18 cellular contexts compared by ENCODE assay signal in the genomic region with DNA sequence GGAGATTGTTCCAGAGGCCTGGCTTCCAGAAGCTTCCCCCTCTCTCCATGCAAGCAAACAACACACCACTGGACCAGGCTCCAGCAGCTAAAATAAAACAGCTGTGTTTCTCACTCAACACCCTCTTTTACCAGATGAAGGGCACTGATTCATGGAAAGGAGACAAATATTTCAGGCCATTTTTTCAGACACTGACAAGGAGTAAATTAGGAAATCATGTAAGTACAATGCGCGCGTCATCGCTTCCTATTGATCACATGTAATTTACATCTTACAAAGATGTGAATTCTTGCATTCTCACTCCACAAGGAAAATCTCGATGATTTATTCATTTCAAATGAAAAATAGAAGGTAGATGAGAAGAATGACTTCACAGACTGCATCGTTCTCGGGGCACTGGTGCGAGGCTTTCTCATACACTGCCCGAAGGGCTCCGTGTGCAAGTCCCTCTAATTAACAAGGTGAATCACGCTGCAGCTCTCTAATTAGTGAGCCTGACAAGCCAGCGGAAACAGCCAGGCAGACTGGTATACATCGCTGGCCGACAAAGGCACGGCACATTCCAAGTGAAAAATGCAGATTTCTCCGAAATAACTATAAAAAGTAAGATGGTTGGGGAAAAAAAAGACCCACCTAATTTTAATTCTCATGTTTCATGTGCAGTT.
DNase-seq lines count a peak whose midpoint lies in the region; ATAC-seq and TF ChIP-seq lines count a peak whose summit lies in the region.
"Had no signal": no experiment of that assay in that cellular context is flagged by ENCODE, and none has a peak within 500 bp of the region (broad histone marks: within the 10 kb centered on the region; RNA-seq: fewer than 3 reads in every experiment).

No MANE protein-coding gene starts in this region.

- H3K36me3 ChIP-seq in cardiac muscle cell, result no peaks in the 10 kb centered on the region
- H3K36me3 ChIP-seq in sigmoid colon, result no peaks in the 10 kb centered on the region
- H3K36me3 ChIP-seq in osteoblast (ENCODE audit: insufficient read depth, low read length), result no peaks in the 10 kb centered on the region
- H3K36me3 ChIP-seq: BLaER1 treated with 17β-estradiol and CSF1 and Interleukin-3, amounts not matched to agents 10 nM and 100 nM; HAP-1 had no signal

- H3K4me3 ChIP-seq in cardiac muscle cell (no peak overlapping the region), coronary artery (no peak overlapping the region), sigmoid colon (no peak overlapping the region), osteoblast (ENCODE audit: insufficient read depth, low read length) (no peak overlapping the region)
- H3K4me3 ChIP-seq: BLaER1 treated with 17β-estradiol and CSF1 and Interleukin-3, amounts not matched to agents 10 nM and 100 nM; HAP-1; SK-N-MC had no signal

- H3K27ac ChIP-seq in cardiac muscle cell, result no peak overlapping the region
- no peak overlapping the region for H3K27ac ChIP-seq in coronary artery
- H3K27ac ChIP-seq in sigmoid colon, result no peak overlapping the region
- no peak overlapping the region for H3K27ac ChIP-seq in osteoblast (ENCODE audit: low read depth, low read length)
- H3K27ac ChIP-seq: BLaER1 treated with 17β-estradiol and CSF1 and Interleukin-3, amounts not matched to agents 10 nM and 100 nM; HL-60; KMS-11; SK-N-MC had no signal

- TF ChIP-seq CTCF in cardiac muscle cell (IDR thresholded peaks at IDR 0.05; ENCODE audit: low read depth, low read length) (no peak), coronary artery (IDR thresholded peaks at IDR 0.05) (no peak), sigmoid colon (IDR thresholded peaks at IDR 0.05) (no peak), osteoblast (IDR thresholded peaks at IDR 0.05; ENCODE audit: extremely low read depth, low read depth, low read length) (no peak)

- no peak for ATAC-seq in left ventricle myocardium superior
- no peak for ATAC-seq in GM21515 (IDR thresholded peaks at IDR 0.05; ENCODE audit: unreplicated experiment)

- H3K27me3 ChIP-seq in cardiac muscle cell (no peaks in the 10 kb centered on the region), sigmoid colon (peaks cover 0 to 10% (median 0%) of the 10 kb centered on the region in 3 donors), osteoblast (ENCODE audit: insufficient read depth, low read length) (no peaks in the 10 kb centered on the region)
- H3K27me3 ChIP-seq: BLaER1 treated with 17β-estradiol and CSF1 and Interleukin-3, amounts not matched to agents 10 nM and 100 nM had no signal

- no peaks in the 10 kb centered on the region for H3K9me3 ChIP-seq in cardiac muscle cell (ENCODE audit: low read depth)
- H3K9me3 ChIP-seq in sigmoid colon, result no peaks in the 10 kb centered on the region
- H3K9me3 ChIP-seq in osteoblast (ENCODE audit: low read depth, low read length), result no peaks in the 10 kb centered on the region
- H3K9me3 ChIP-seq: BLaER1 treated with 17β-estradiol and CSF1 and Interleukin-3, amounts not matched to agents 10 nM and 100 nM; HAP-1 had no signal

- TF ChIP-seq POLR2A in sigmoid colon (IDR thresholded peaks at IDR 0.05), result no peak

- H3K4me1 ChIP-seq in cardiac muscle cell (ENCODE audit: low read depth) (peaks cover 18% of the 10 kb centered on the region), sigmoid colon (no peaks in the 10 kb centered on the region), osteoblast (ENCODE audit: insufficient read depth, low read length) (no peaks in the 10 kb centered on the region)
- H3K4me1 ChIP-seq: BLaER1 treated with 17β-estradiol and CSF1 and Interleukin-3, amounts not matched to agents 10 nM and 100 nM; HAP-1 had no signal

- no peak for TF ChIP-seq EP300 in sigmoid colon (IDR thresholded peaks at IDR 0.05)

- no peak overlapping the region for H3K4me2 ChIP-seq in osteoblast (ENCODE audit: insufficient read depth, low read length)
- H3K4me2 ChIP-seq: BLaER1 treated with 17β-estradiol and CSF1 and Interleukin-3, amounts not matched to agents 10 nM and 100 nM; KMS-11 had no signal

- WGBS in sigmoid colon, 2 donors, result 89 to 90% methylated on average over 16 of the region's 16 CpGs

- DNase-seq in cardiac muscle cell (ENCODE audit: low read depth in 1 of 2, low spot score in 1 of 2) (peak; percentile 13 to 15), left ventricle myocardium superior (no peak), coronary artery (ENCODE audit: low spot score) (peak; percentile 16), islet precursor cell (peak; percentile 57), ureter (ENCODE audit: low spot score) (peak; percentile 13), sigmoid colon (no peak), osteoblast (ENCODE audit: insufficient read length, low spot score, missing footprints) (no peak)
- DNase-seq: DMS79, NCI-H187, NCI-H526 treated with DMSO at 0.1 percent for 48 hours, OCI-M1, SHP77 had no signal

- intact Hi-C loops in left ventricle myocardium superior (cut with micrococcal nuclease), result no loop called here
- intact Hi-C loops in sigmoid colon (cut with DNase I), result no loop called here

- no peaks in the 10 kb centered on the region for H3K79me2 ChIP-seq in osteoblast (ENCODE audit: insufficient read depth, low read length)

- no peaks in the 10 kb centered on the region for H4K20me1 ChIP-seq in osteoblast (ENCODE audit: insufficient read depth, low read length)
- H4K20me1 ChIP-seq: BLaER1 treated with 17β-estradiol and CSF1 and Interleukin-3, amounts not matched to agents 10 nM and 100 nM had no signal

- no peak overlapping the region for H2AFZ ChIP-seq in osteoblast (ENCODE audit: low read length)

Comparison
In these comparisons a context has a peak if more than half of its experiments do, and no peak if none do; other contexts are left out.
1. DNase-seq: peak in cardiac muscle cell (2 of 2), coronary artery (single experiment), islet precursor cell (single experiment) and ureter (single experiment); none in left ventricle myocardium superior (single experiment), sigmoid colon (single experiment) and osteoblast (single experiment).